17 cellular contexts compared by ENCODE assay signal in genomic region chr2:196177124-196177523, GRCh38. TPM values are rescaled to one million over a fixed set of nuclear protein-coding genes. Genes with fewer than 3 reads are reported as not detected.
DNase-seq lines count a peak whose midpoint lies in the region; TF ChIP-seq lines count a peak whose summit lies in the region.
"Had no signal": no experiment of that assay in that cellular context is flagged by ENCODE, and none has a peak within 500 bp of the region (broad histone marks: within the 10 kb centered on the region; RNA-seq: fewer than 3 reads in every experiment).

No MANE protein-coding gene starts in this region.

- H3K27me3 Mint-ChIP-seq in activated naive CD4-positive, alpha-beta T cell treated with anti-CD3 and anti-CD28 coated beads, Interleukin-2, amount 10 ng/mL, durations not matched to agents 7 days and 5 days: no peaks in the 10 kb centered on the region

- H3K27me3 ChIP-seq in SU-DHL-6 (ENCODE audit: low read length) (no peaks in the 10 kb centered on the region), colonic mucosa (no peaks in the 10 kb centered on the region), transverse colon (no peaks in the 10 kb centered on the region), dorsolateral prefrontal cortex (no peaks in the 10 kb centered on the region)
- H3K27me3 ChIP-seq: brain microvascular endothelial cell, uterus had no signal

- H3K27ac ChIP-seq in SU-DHL-6 (ENCODE audit: low read depth, low read length) (peak overlapping the region; percentile 97), colonic mucosa (peak overlapping the region; percentile 46), transverse colon (peak overlapping the region; percentile 44 to 53 (median 46)), dorsolateral prefrontal cortex (no peak overlapping the region), coronary artery (no peak overlapping the region)
- H3K27ac ChIP-seq: brain microvascular endothelial cell, uterus, VCaP had no signal

- intact Hi-C loops in colonic mucosa (cut with DNase I) (loop anchor here (10.0 kb wide), 1 partner anchor 102 kb away; no protein-coding TSS in a partner anchor), transverse colon (cut with DNase I; ENCODE audit: low total_unique reads) (no loop called here), dorsolateral prefrontal cortex (cut with DNase I) (loop anchor here in 1 of 2 donors (10.0 kb wide), 1 partner anchor 102 kb away; no protein-coding TSS in a partner anchor)

- no peak overlapping the region for H2AFZ ChIP-seq in SU-DHL-6 (ENCODE audit: low read depth, low read length, severe bottlenecking)

- H3K9ac ChIP-seq in SU-DHL-6 (ENCODE audit: low read length): peak overlapping the region; percentile 56
- H3K9ac ChIP-seq in colonic mucosa (ENCODE audit: low read depth in 2 of 2, low read length in 2 of 2): no peak overlapping the region

- H3K4me2 ChIP-seq in SU-DHL-6 (ENCODE audit: low read depth, low read length, poor library complexity, severe bottlenecking): peak overlapping the region; percentile 77

- TF ChIP-seq POLR2A in transverse colon (IDR thresholded peaks at IDR 0.05): no peak

- CTCF ChIA-PET in activated naive CD4-positive, alpha-beta T cell treated with anti-CD3 and anti-CD28 coated beads, Interleukin-2, amount 10 ng/mL, durations not matched to agents 7 days and 5 days (lab: Charles Lee): interaction anchor here (0.6 to 3.9 kb wide), 9 partner anchors 10 to 99 kb away, joined by 3 to 22 read pairs (median 5); no protein-coding TSS in a partner anchor

- no peaks in the 10 kb centered on the region for H3K9me2 ChIP-seq in SU-DHL-6 (replicated peaks; ENCODE audit: insufficient read depth, low read length)

- no peak for TF ChIP-seq CTCF in SU-DHL-6 (IDR thresholded peaks at IDR 0.05; ENCODE audit: insufficient read depth, low read length, poor library complexity, severe bottlenecking)
- no peak for TF ChIP-seq CTCF in colonic mucosa (IDR thresholded peaks at IDR 0.05)
- no peak for TF ChIP-seq CTCF in transverse colon (IDR thresholded peaks at IDR 0.05)
- TF ChIP-seq CTCF in dorsolateral prefrontal cortex (IDR thresholded peaks at IDR 0.05 in 54 of 56, conservative IDR thresholded peaks at IDR 0.05 in 2 of 56; ENCODE audit: low read depth in 1 of 56, partially characterized antibody in 56 of 56): no peak
- no peak for TF ChIP-seq CTCF in coronary artery (IDR thresholded peaks at IDR 0.05)

- H3K9me3 ChIP-seq in SU-DHL-6 (ENCODE audit: insufficient read depth, low read length) (no peaks in the 10 kb centered on the region), colonic mucosa (no peaks in the 10 kb centered on the region), transverse colon (no peaks in the 10 kb centered on the region)
- H3K9me3 ChIP-seq: uterus had no signal

- no peak for DNase-seq in activated naive CD4-positive, alpha-beta T cell treated with anti-CD3 and anti-CD28 coated beads, Interleukin-2, amount 10 ng/mL, durations not matched to agents 7 days and 5 days
- no peak for DNase-seq in activated naive CD4-positive, alpha-beta T cell treated with Interleukin-2 at 50 U/mL for 16 hours
- DNase-seq in colonic mucosa (no peak), transverse colon (no peak), D341Med (ENCODE audit: low spot score) (no peak), dorsolateral prefrontal cortex (no peak), coronary artery (ENCODE audit: low spot score) (no peak)
- DNase-seq: brain microvascular endothelial cell, DMS53, head of caudate nucleus, Kasumi-1, NCI-H187 treated with DMSO at 0.1 percent for 48 hours, NCI-H526 treated with DMSO at 0.1 percent for 48 hours, Right ventricle myocardium superior, uterus had no signal

- H4K20me1 ChIP-seq in SU-DHL-6 (ENCODE audit: low read depth, low read length): no peaks in the 10 kb centered on the region

- H3K36me3 ChIP-seq in SU-DHL-6 (ENCODE audit: low read length) (peaks cover 2% of the 10 kb centered on the region; the same call in 1 of the 2 replicates), colonic mucosa (no peaks in the 10 kb centered on the region), transverse colon (no peaks in the 10 kb centered on the region)
- H3K36me3 ChIP-seq: brain microvascular endothelial cell, uterus had no signal

- 62 to 68% methylated on average over 2 of the region's 2 CpGs for WGBS in transverse colon (ENCODE audit: low coverage in 1 of 2), 2 donors

- H3K36me3 Mint-ChIP-seq in activated naive CD4-positive, alpha-beta T cell treated with anti-CD3 and anti-CD28 coated beads, Interleukin-2, amount 10 ng/mL, durations not matched to agents 7 days and 5 days: peaks cover 31% of the 10 kb centered on the region

- no peak for TF ChIP-seq EP300 in transverse colon (IDR thresholded peaks at IDR 0.05; ENCODE audit: low read depth)

- peak overlapping the region; percentile 88 for H3K27ac Mint-ChIP-seq in activated naive CD4-positive, alpha-beta T cell treated with anti-CD3 and anti-CD28 coated beads, Interleukin-2, amount 10 ng/mL, durations not matched to agents 7 days and 5 days

- peaks cover 27% of the 10 kb centered on the region for H3K79me2 ChIP-seq in SU-DHL-6 (ENCODE audit: insufficient read depth, low read length)

- H3K4me3 ChIP-seq in SU-DHL-6 (ENCODE audit: insufficient read depth, low read length, poor library complexity, severe bottlenecking) (peak overlapping the region; percentile 26), colonic mucosa (no peak overlapping the region), transverse colon (no peak overlapping the region), dorsolateral prefrontal cortex (no peak overlapping the region), coronary artery (no peak overlapping the region)
- H3K4me3 ChIP-seq: uterus had no signal

- peak overlapping the region; percentile 63 for H3K4me3 Mint-ChIP-seq in activated naive CD4-positive, alpha-beta T cell treated with anti-CD3 and anti-CD28 coated beads, Interleukin-2, amount 10 ng/mL, durations not matched to agents 7 days and 5 days

- in situ Hi-C loops in transverse colon (cut with MboI; ENCODE audit: low pct_ligation_motif_present in 1 of 4, low pct_unique_long_range_greater_than_20kb in 1 of 4, low sequenced_read_pairs in 3 of 4): no loop called here

- peaks cover 87% of the 10 kb centered on the region for H3K4me1 Mint-ChIP-seq in activated naive CD4-positive, alpha-beta T cell treated with anti-CD3 and anti-CD28 coated beads, Interleukin-2, amount 10 ng/mL, durations not matched to agents 7 days and 5 days

- no peaks in the 10 kb centered on the region for H3K4me1 ChIP-seq in colonic mucosa
- peaks cover 0 to 7% (median 0%) of the 10 kb centered on the region in 4 donors for H3K4me1 ChIP-seq in transverse colon
- H3K4me1 ChIP-seq: uterus had no signal

- H3F3A ChIP-seq in SU-DHL-6 (ENCODE audit: insufficient read depth): peaks cover 69% of the 10 kb centered on the region

- H3K9me3 Mint-ChIP-seq in activated naive CD4-positive, alpha-beta T cell treated with anti-CD3 and anti-CD28 coated beads, Interleukin-2, amount 10 ng/mL, durations not matched to agents 7 days and 5 days: peaks cover 2% of the 10 kb centered on the region

RNA-seq across cellular contexts. Expression of gene STK17B, which starts 5.7 kb away (rescaled TPM):
- 10 to 100 TPM; 13.9 to 40.5 TPM for total RNA-seq in colonic mucosa
- total RNA-seq in transverse colon: 10 to 100 TPM; 16.7 to 80.3 (median 67.3) TPM
- 10 to 100 TPM in 72 of 120 experiments, 1 to 10 TPM in 48; 4.1 to 30.1 (median 11.2) TPM for total RNA-seq in dorsolateral prefrontal cortex

Comparison
In these comparisons a context has a peak if more than half of its experiments do, and no peak if none do; other contexts are left out.
1. H3K27ac ChIP-seq: peak in SU-DHL-6 (single experiment), colonic mucosa (single experiment) and transverse colon (4 of 4); none in dorsolateral prefrontal cortex (0 of 59) and coronary artery (0 of 2).